Comparison of ENCODE assay signal across 8 cellular contexts in genomic region chr6:119533603-119534279, GRCh38.
DNase-seq lines count a peak whose midpoint lies in the region; ATAC-seq and TF ChIP-seq lines count a peak whose summit lies in the region.

No MANE protein-coding gene starts in this region.

- ATAC-seq in GM18511 (IDR thresholded peaks at IDR 0.05; ENCODE audit: unreplicated experiment): peak; percentile 81
- ATAC-seq in mucosa of descending colon: peak; percentile 67

- no peak for TF ChIP-seq CTCF in HFF-Myc (IDR thresholded peaks at IDR 0.05; ENCODE audit: low read depth, low read length, missing control alignments)
- no peak for TF ChIP-seq CTCF in OCI-LY7 (conservative IDR thresholded peaks at IDR 0.05; ENCODE audit: low read length)
- no peak for TF ChIP-seq CTCF in mucosa of descending colon (IDR thresholded peaks at IDR 0.05)

- H2AFZ ChIP-seq in OCI-LY7 (ENCODE audit: low read length): peak overlapping the region; percentile 78; the same call in 1 of the 2 replicates

- H3K79me2 ChIP-seq in OCI-LY7 (ENCODE audit: insufficient read depth, low read depth, low read length): no peaks in the 10 kb centered on the region

- intact Hi-C loops in OCI-LY7 (cut with micrococcal nuclease; ENCODE audit: unreplicated experiment): loop anchor here (2.0 kb wide), 1 partner anchor 183 kb away; no protein-coding TSS in a partner anchor
- intact Hi-C loops in mucosa of descending colon (cut with DNase I, micrococcal nuclease): no loop called here
- intact Hi-C loops in activated CD4-positive, alpha-beta T cell treated with anti-CD3 and anti-CD28 coated beads, Interleukin-2, amount 10 ng/mL, durations not matched to agents 24 days and 14 days (cut with micrococcal nuclease): loop anchor here (1.0 to 10.0 kb wide), 3 partner anchors 69 to 386 kb away; no protein-coding TSS in a partner anchor

- peaks cover 22% of the 10 kb centered on the region for H3K27me3 Mint-ChIP-seq in activated CD4-positive, alpha-beta T cell treated with anti-CD3 and anti-CD28 coated beads, Interleukin-2, amount 10 ng/mL, durations not matched to agents 24 days and 14 days

- no peak overlapping the region for H3K4me3 ChIP-seq in HFF-Myc (replicated peaks; ENCODE audit: low read depth, low read length)
- peak overlapping the region; percentile 53 for H3K4me3 ChIP-seq in OCI-LY7 (ENCODE audit: low read depth, low read length, poor library complexity, severe bottlenecking)
- H3K4me3 ChIP-seq in mucosa of descending colon: no peak overlapping the region

- BruUV-seq in OCI-LY7 (replicated peaks; lab: Mats Ljungman, UMichigan): no TSS peak

- H3K36me3 Mint-ChIP-seq in activated CD4-positive, alpha-beta T cell treated with anti-CD3 and anti-CD28 coated beads, Interleukin-2, amount 10 ng/mL, durations not matched to agents 24 days and 14 days (ENCODE audit: low read depth): no peaks in the 10 kb centered on the region

- H3K4me3 Mint-ChIP-seq in activated CD4-positive, alpha-beta T cell treated with anti-CD3 and anti-CD28 coated beads, Interleukin-2, amount 10 ng/mL, durations not matched to agents 24 days and 14 days: no peak overlapping the region

- peaks cover 73% of the 10 kb centered on the region for H3K4me1 ChIP-seq in OCI-LY7 (ENCODE audit: insufficient read depth, low read length, poor library complexity, severe bottlenecking)
- no peaks in the 10 kb centered on the region for H3K4me1 ChIP-seq in mucosa of descending colon (ENCODE audit: low read depth)

- no peaks in the 10 kb centered on the region for H3K9me2 ChIP-seq in OCI-LY7 (ENCODE audit: insufficient read depth, low read length)

- CTCF ChIA-PET in OCI-LY7 (lab: Charles Lee; ENCODE audit: unreplicated experiment): interaction anchor here (1.2 kb wide), 2 partner anchors 183 to 222 kb away, joined by 3 read pairs; no protein-coding TSS in a partner anchor

- POLR2A ChIA-PET in OCI-LY7 (lab: Charles Lee): interaction anchor here (0.6 to 3.4 kb wide), 16 partner anchors 8 to 190 kb away, joined by 3 to 16 read pairs (median 4); no protein-coding TSS in a partner anchor

- peaks cover 47% of the 10 kb centered on the region for H3K36me3 ChIP-seq in OCI-LY7 (ENCODE audit: insufficient read depth, low read length)
- H3K36me3 ChIP-seq in mucosa of descending colon (ENCODE audit: low read depth): no peaks in the 10 kb centered on the region

- DNase-seq in HFF-Myc (ENCODE audit: extremely low read depth, low read depth) (peak; percentile 24), OCI-LY7 (ENCODE audit: low spot score) (peak; percentile 85), mucosa of descending colon (no peak), NCI-H1048 (lab: John Stamatoyannopoulos, UW) (no peak), hypothalamus (lab: John Stamatoyannopoulos, UW) (no peak), T-helper 9 cell (no peak)
- no peak for DNase-seq in activated CD4-positive, alpha-beta T cell treated with anti-CD3 and anti-CD28 coated beads, Interleukin-2, amount 10 ng/mL, durations not matched to agents 24 days and 14 days

- H4K20me1 ChIP-seq in OCI-LY7 (ENCODE audit: insufficient read depth, low read length): no peaks in the 10 kb centered on the region

- H3K27ac ChIP-seq in OCI-LY7 (ENCODE audit: low read depth, low read length, poor library complexity, severe bottlenecking): peak overlapping the region; percentile 99

- H3K27ac Mint-ChIP-seq in activated CD4-positive, alpha-beta T cell treated with anti-CD3 and anti-CD28 coated beads, Interleukin-2, amount 10 ng/mL, durations not matched to agents 24 days and 14 days: no peak overlapping the region

- peak overlapping the region; percentile 82 for H3K4me2 ChIP-seq in OCI-LY7 (ENCODE audit: low read length)

- no peaks in the 10 kb centered on the region for H3K9me3 Mint-ChIP-seq in activated CD4-positive, alpha-beta T cell treated with anti-CD3 and anti-CD28 coated beads, Interleukin-2, amount 10 ng/mL, durations not matched to agents 24 days and 14 days

- H3K9me3 ChIP-seq in OCI-LY7 (ENCODE audit: low read length) (peaks cover 47% of the 10 kb centered on the region; the same call in 1 of the 2 replicates), mucosa of descending colon (no peaks in the 10 kb centered on the region)

- H3K4me1 Mint-ChIP-seq in activated CD4-positive, alpha-beta T cell treated with anti-CD3 and anti-CD28 coated beads, Interleukin-2, amount 10 ng/mL, durations not matched to agents 24 days and 14 days: peaks cover 8% of the 10 kb centered on the region

Comparison
In these comparisons a context has a peak if more than half of its experiments do, and no peak if none do; other contexts are left out.
1. DNase-seq: peak in HFF-Myc (single experiment) and OCI-LY7 (single experiment); none in mucosa of descending colon (0 of 3), NCI-H1048 (single experiment), activated CD4-positive, alpha-beta T cell treated with anti-CD3 and anti-CD28 coated beads, Interleukin-2, amount 10 ng/mL, durations not matched to agents 24 days and 14 days (single experiment), hypothalamus (0 of 51) and T-helper 9 cell (single experiment).
2. intact Hi-C loops: an anchor here in OCI-LY7 (2.0 kb wide) and activated CD4-positive, alpha-beta T cell treated with anti-CD3 and anti-CD28 coated beads, Interleukin-2, amount 10 ng/mL, durations not matched to agents 24 days and 14 days (1.0 to 10.0 kb wide); none called in mucosa of descending colon.